1 cellular context compared by ENCODE assay signal in genomic region chr15:101353240-101353639, GRCh38.
TF ChIP-seq lines count a peak whose summit lies in the region.

No MANE protein-coding gene starts in this region.

TF ChIP-seq in IMR-90, 13 proteins besides CTCF, POLR2A, EP300 and RAD21:
- no peak for TF ChIP-seq CEBPB (IDR thresholded peaks at IDR 0.05; ENCODE audit: low read depth, low read length)
- TF ChIP-seq RFX5 (IDR thresholded peaks at IDR 0.05; ENCODE audit: low read depth, low read length) = no peak
- TF ChIP-seq USF2 (IDR thresholded peaks at IDR 0.05; ENCODE audit: low read depth, low read length) = no peak
- no peak for TF ChIP-seq SMC3 (IDR thresholded peaks at IDR 0.05; ENCODE audit: low read depth, low read length)
- no peak for TF ChIP-seq BHLHE40 (IDR thresholded peaks at IDR 0.05; ENCODE audit: low read depth, low read length)
- no peak for TF ChIP-seq RCOR1 (IDR thresholded peaks at IDR 0.05; ENCODE audit: insufficient replicate concordance, low read length)
- TF ChIP-seq MXI1 (IDR thresholded peaks at IDR 0.05; ENCODE audit: borderline replicate concordance, low read depth, low read length) = no peak
- no peak for TF ChIP-seq CHD1 (IDR thresholded peaks at IDR 0.05; ENCODE audit: low read depth, low read length)
- no peak for TF ChIP-seq NFE2L2 (IDR thresholded peaks at IDR 0.05; ENCODE audit: low read depth, low read length)
- TF ChIP-seq, protein P1, sequence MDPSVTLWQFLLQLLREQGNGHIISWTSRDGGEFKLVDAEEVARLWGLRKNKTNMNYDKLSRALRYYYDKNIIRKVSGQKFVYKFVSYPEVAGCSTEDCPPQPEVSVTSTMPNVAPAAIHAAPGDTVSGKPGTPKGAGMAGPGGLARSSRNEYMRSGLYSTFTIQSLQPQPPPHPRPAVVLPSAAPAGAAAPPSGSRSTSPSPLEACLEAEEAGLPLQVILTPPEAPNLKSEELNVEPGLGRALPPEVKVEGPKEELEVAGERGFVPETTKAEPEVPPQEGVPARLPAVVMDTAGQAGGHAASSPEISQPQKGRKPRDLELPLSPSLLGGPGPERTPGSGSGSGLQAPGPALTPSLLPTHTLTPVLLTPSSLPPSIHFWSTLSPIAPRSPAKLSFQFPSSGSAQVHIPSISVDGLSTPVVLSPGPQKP (IDR thresholded peaks at IDR 0.05; ENCODE audit: borderline replicate concordance, low read depth, low read length) = no peak
- no peak for TF ChIP-seq MAFK (IDR thresholded peaks at IDR 0.05; ENCODE audit: low read depth, low read length)
- TF ChIP-seq FOS (IDR thresholded peaks at IDR 0.05; ENCODE audit: low read depth, low read length) = no peak
- TF ChIP-seq MAZ (IDR thresholded peaks at IDR 0.05; ENCODE audit: borderline replicate concordance, low read depth, low read length) = no peak
